ENCODE assay signal across 8 cellular contexts in genomic region chr13:28136916-28137315, GRCh38. TPM values are rescaled to one million over a fixed set of nuclear protein-coding genes. Genes with fewer than 3 reads are reported as not detected.
DNase-seq lines count a peak whose midpoint lies in the region; ATAC-seq and TF ChIP-seq lines count a peak whose summit lies in the region.

No MANE protein-coding gene starts in this region.

- H3K4me1 ChIP-seq in thyroid gland (peaks cover 13 to 20% of the 10 kb centered on the region in 2 donors), ovary (ENCODE audit: insufficient read depth) (no peaks in the 10 kb centered on the region)

- no peak for ATAC-seq in activated T-cell treated with anti-CD3 and anti-CD28 coated beads, Interleukin-2, amount 50 U/mL, for 72 hours (replicated peaks in 1 of 2)
- no peak for ATAC-seq in GM19455 (IDR thresholded peaks at IDR 0.05; ENCODE audit: unreplicated experiment)

- H3K27ac ChIP-seq in thyroid gland (no peak overlapping the region), ovary (no peak overlapping the region)

- peaks cover 50% of the 10 kb centered on the region for H3K4me1 Mint-ChIP-seq in activated T-cell treated with anti-CD3 and anti-CD28 coated beads, Interleukin-2, amount 50 U/mL, for 72 hours (ENCODE audit: low read depth)

- peak in 1 of 2 donors; percentile 4 for DNase-seq in activated T-cell treated with anti-CD3 and anti-CD28 coated beads, Interleukin-2, amount 50 U/mL, for 72 hours
- no peak for DNase-seq in activated T-cell treated with anti-CD3 and anti-CD28 coated beads for 4 hours
- no peak for DNase-seq in thyroid gland
- DNase-seq in ovary: no peak
- no peak for DNase-seq in OCI-M2 (lab: John Stamatoyannopoulos, UW; ENCODE audit: unreplicated experiment)

- peak overlapping the region; percentile 100 for H3K27ac Mint-ChIP-seq in activated T-cell treated with anti-CD3 and anti-CD28 coated beads, Interleukin-2, amount 50 U/mL, for 72 hours

- 52 to 57% methylated on average over 7 of the region's 7 CpGs for WGBS in thyroid gland, 2 donors
- WGBS in ovary, 3 donors: 55 to 63% (median 61%) methylated on average over 7 of the region's 7 CpGs

- H3K27me3 ChIP-seq in thyroid gland (no peaks in the 10 kb centered on the region), ovary (no peaks in the 10 kb centered on the region)

- H3K36me3 ChIP-seq in thyroid gland (no peaks in the 10 kb centered on the region), ovary (no peaks in the 10 kb centered on the region)

- peaks cover 4% of the 10 kb centered on the region in 2 donors for H3K36me3 Mint-ChIP-seq in activated T-cell treated with anti-CD3 and anti-CD28 coated beads, Interleukin-2, amount 50 U/mL, for 72 hours (ENCODE audit: insufficient read depth in 2 of 2)

- peak overlapping the region; percentile 92 for H3K4me3 ChIP-seq in WI38 (ENCODE audit: low read depth, low read length)
- peak overlapping the region; percentile 65 for H3K4me3 ChIP-seq in iPS-18c (ENCODE audit: insufficient read depth, low read depth, low read length)
- H3K4me3 ChIP-seq in thyroid gland (replicated peaks in 1 of 3): peak overlapping the region in 2 of 3 donors; percentile 98 to 99
- no peak overlapping the region for H3K4me3 ChIP-seq in ovary

- H3K4me3 Mint-ChIP-seq in activated T-cell treated with anti-CD3 and anti-CD28 coated beads, Interleukin-2, amount 50 U/mL, for 72 hours: peak overlapping the region; percentile 85 to 95

- TF ChIP-seq CTCF in WI38 (IDR thresholded peaks at IDR 0.05; ENCODE audit: low read depth, low read length): no peak
- TF ChIP-seq CTCF in thyroid gland (IDR thresholded peaks at IDR 0.05): no peak
- TF ChIP-seq CTCF in ovary (IDR thresholded peaks at IDR 0.05): no peak

- H3K9me3 ChIP-seq in iPS-18c (ENCODE audit: control insufficient read depth, insufficient read depth, low read length) (no peaks in the 10 kb centered on the region), thyroid gland (no peaks in the 10 kb centered on the region), ovary (no peaks in the 10 kb centered on the region)

- TF ChIP-seq EP300 in ovary (IDR thresholded peaks at IDR 0.05): no peak

- H3K27me3 Mint-ChIP-seq in activated T-cell treated with anti-CD3 and anti-CD28 coated beads, Interleukin-2, amount 50 U/mL, for 72 hours (ENCODE audit: low read depth): no peaks in the 10 kb centered on the region

- intact Hi-C loops in thyroid gland (cut with DNase I) (no loop called here), ovary (cut with DNase I) (no loop called here)

- no peaks in the 10 kb centered on the region for H3K9me3 Mint-ChIP-seq in activated T-cell treated with anti-CD3 and anti-CD28 coated beads, Interleukin-2, amount 50 U/mL, for 72 hours

- no peak for TF ChIP-seq POLR2A in thyroid gland (IDR thresholded peaks at IDR 0.05)
- no peak for TF ChIP-seq POLR2A in ovary (IDR thresholded peaks at IDR 0.05)

RNA-seq across cellular contexts. Expression of gene PAN3, which starts 1.4 kb away (rescaled TPM):
- 10 to 100 TPM; 38.2 to 42.6 TPM for total RNA-seq in activated T-cell treated with anti-CD3 and anti-CD28 coated beads, Interleukin-2, amount 50 U/mL, for 72 hours
- total RNA-seq in thyroid gland (10 to 100 TPM; 49.5 to 74.0 (median 54.4) TPM), ovary (10 to 100 TPM; 33.8 to 40.7 (median 36.7) TPM)
- 10 to 100 TPM; 13.2 to 16.5 TPM for polyA plus RNA-seq in ovary

RNA-seq across cellular contexts. Expression of gene FLT3, which starts 36.5 kb away (rescaled TPM):
- under 1 TPM; 0.09 to 0.12 TPM for total RNA-seq in activated T-cell treated with anti-CD3 and anti-CD28 coated beads, Interleukin-2, amount 50 U/mL, for 72 hours
- total RNA-seq in thyroid gland: 1 to 10 TPM in 1 of 4 donors, under 1 TPM in 3; 0.11 to 1.2 (median 0.68) TPM
- under 1 TPM in 6 of 7 donors, not detected in 1; 0.08 to 0.35 (median 0.15) TPM for total RNA-seq in ovary
- under 1 TPM; 0.10 to 0.97 TPM for polyA plus RNA-seq in ovary
